8 cellular contexts compared by ENCODE assay signal in genomic region chr1:23751050-23751814, GRCh38. TPM values are rescaled to one million over a fixed set of nuclear protein-coding genes. Genes with fewer than 3 reads are reported as not detected.
DNase-seq lines count a peak whose midpoint lies in the region; ATAC-seq and TF ChIP-seq lines count a peak whose summit lies in the region.

No MANE protein-coding gene starts in this region.

- POLR2A ChIA-PET in CD4-positive, alpha-beta memory T cell (lab: Charles Lee; ENCODE audit: partially characterized antibody), result interaction anchor here (1.6 kb wide), 1 partner anchor 8 kb away, joined by 8 read pairs; the partner anchor contains the start of gene ELOA

- intact Hi-C loops in CD4-positive, alpha-beta memory T cell (cut with micrococcal nuclease), result no loop called here
- intact Hi-C loops in heart right ventricle (cut with DNase I), result no loop called here

- H3K9me3 ChIP-seq in CD4-positive, alpha-beta memory T cell (ENCODE audit: control insufficient read depth in 1 of 2, low read length in 2 of 2), result no peaks in the 10 kb centered on the region
- H3K9me3 ChIP-seq in heart right ventricle, result no peaks in the 10 kb centered on the region

- H3K27ac ChIP-seq in CD4-positive, alpha-beta memory T cell (ENCODE audit: low read depth, low read length), result no peak overlapping the region
- H3K27ac ChIP-seq in heart right ventricle, result no peak overlapping the region

- H3K36me3 Mint-ChIP-seq in CD4-positive, alpha-beta memory T cell, result peaks cover 46 to 81% of the 10 kb centered on the region in 2 donors

- ATAC-seq in heart right ventricle (peak in 4 of 8 donors; percentile 56 to 72 (median 62)), HG02642 (IDR thresholded peaks at IDR 0.05; ENCODE audit: poor library complexity, unreplicated experiment) (no peak), HG03469 (IDR thresholded peaks at IDR 0.05; ENCODE audit: unreplicated experiment) (no peak)

- peaks cover 21 to 37% (median 28%) of the 10 kb centered on the region in 4 donors for H3K4me1 Mint-ChIP-seq in CD4-positive, alpha-beta memory T cell

- H3K27me3 Mint-ChIP-seq in CD4-positive, alpha-beta memory T cell, result no peaks in the 10 kb centered on the region

- H3K4me3 ChIP-seq in CD4-positive, alpha-beta memory T cell (ENCODE audit: low read length in 2 of 2), result no peak overlapping the region
- no peak overlapping the region for H3K4me3 ChIP-seq in heart right ventricle

- peak overlapping the region in 1 of 8 donors; percentile 45 for H3K4me3 Mint-ChIP-seq in CD4-positive, alpha-beta memory T cell

- no peaks in the 10 kb centered on the region for H3K9me3 Mint-ChIP-seq in CD4-positive, alpha-beta memory T cell

- TF ChIP-seq CTCF in GM20000 (IDR thresholded peaks at IDR 0.05; ENCODE audit: extremely low read depth, missing control alignments) (peak; percentile 58), heart right ventricle (IDR thresholded peaks at IDR 0.05) (peak in 8 of 9 donors; percentile 39 to 67 (median 59))

- peaks cover 62% of the 10 kb centered on the region for H3K36me3 ChIP-seq in CD4-positive, alpha-beta memory T cell (ENCODE audit: insufficient read depth, low read length)
- peaks cover 0 to 90% (median 62%) of the 10 kb centered on the region in 9 donors for H3K36me3 ChIP-seq in heart right ventricle

- H3K4me1 ChIP-seq in CD4-positive, alpha-beta memory T cell (ENCODE audit: insufficient read depth, low read length), result peaks cover 23% of the 10 kb centered on the region
- peaks cover 4 to 48% (median 16%) of the 10 kb centered on the region in 9 donors for H3K4me1 ChIP-seq in heart right ventricle

- H3K27ac Mint-ChIP-seq in CD4-positive, alpha-beta memory T cell, result peak overlapping the region in 6 of 7 donors; percentile 35 to 68 (median 46)

- 52 to 53% methylated on average over 11 of the region's 11 CpGs for WGBS in heart right ventricle, 2 donors

- CTCF ChIA-PET in CD4-positive, alpha-beta memory T cell (lab: Charles Lee; ENCODE audit: partially characterized antibody), result no interaction called here

- peak in 3 of 5 donors; percentile 29 to 37 (median 35) for DNase-seq in CD4-positive, alpha-beta memory T cell
- DNase-seq in GM20000 (ENCODE audit: low spot score) (peak; percentile 79), NCI-H82 treated with DMSO at 0.1 percent for 48 hours (lab: John Stamatoyannopoulos, UW; ENCODE audit: unreplicated experiment) (peak; percentile 11), heart right ventricle (no peak)
- DNase-seq in activated T-helper 9 cell treated with anti-CD3 and anti-CD28 coated beads, Interleukin-2, amount 50 U/mL, for 16 hours (ENCODE audit: low read depth), result peak; percentile 6
- peak; percentile 22 to 42 (median 24) for DNase-seq in stimulated activated CD4-positive, alpha-beta T cell treated with anti-CD3 and anti-CD28 coated beads, Interleukin-12 subunit alpha, Interleukin-12 subunit beta, amount 100 ng/mL, for 48 hours (ENCODE audit: low read depth in 2 of 3, low spot score in 1 of 3)

- no peaks in the 10 kb centered on the region for H3K27me3 ChIP-seq in CD4-positive, alpha-beta memory T cell (ENCODE audit: insufficient read depth, low read length)
- no peaks in the 10 kb centered on the region for H3K27me3 ChIP-seq in heart right ventricle

RNA-seq across cellular contexts. Expression of gene ELOA, which starts 8.0 kb away (rescaled TPM):
- total RNA-seq in CD4-positive, alpha-beta memory T cell, result 10 to 100 TPM; 28.3 to 31.7 TPM
- polyA plus RNA-seq in CD4-positive, alpha-beta memory T cell, result 10 to 100 TPM; 17.1 to 32.4 TPM
- total RNA-seq in heart right ventricle, result 10 to 100 TPM; 28.3 to 39.0 (median 34.3) TPM
- polyA plus RNA-seq in heart right ventricle, result 10 to 100 TPM; 11.2 to 14.9 TPM

RNA-seq across cellular contexts. Expression of gene PITHD1, which starts 27.0 kb away (rescaled TPM):
- 10 to 100 TPM; 78.3 to 82.1 TPM for total RNA-seq in CD4-positive, alpha-beta memory T cell
- polyA plus RNA-seq in CD4-positive, alpha-beta memory T cell, result 10 to 100 TPM; 65.3 to 82.2 TPM
- 10 to 100 TPM; 37.6 to 52.8 (median 43.3) TPM for total RNA-seq in heart right ventricle
- polyA plus RNA-seq in heart right ventricle, result 10 to 100 TPM; 25.3 to 71.7 TPM

RNA-seq across cellular contexts. Expression of gene LYPLA2, which starts 39.7 kb away (rescaled TPM):
- total RNA-seq in CD4-positive, alpha-beta memory T cell, result 10 to 100 TPM; 52.6 to 55.8 TPM
- 100 to 1,000 TPM; 110 to 151 TPM for polyA plus RNA-seq in CD4-positive, alpha-beta memory T cell
- total RNA-seq in heart right ventricle, result 10 to 100 TPM; 22.0 to 31.9 (median 27.0) TPM
- polyA plus RNA-seq in heart right ventricle, result 10 to 100 TPM; 25.8 to 54.5 TPM

RNA-seq across cellular contexts. Expression of gene GALE, which starts 49.3 kb away (rescaled TPM):
- total RNA-seq in CD4-positive, alpha-beta memory T cell, result 10 to 100 TPM; 11.2 to 12.0 TPM
- 10 to 100 TPM; 13.8 to 15.9 TPM for polyA plus RNA-seq in CD4-positive, alpha-beta memory T cell
- total RNA-seq in heart right ventricle, result 10 to 100 TPM in 2 of 10 donors, 1 to 10 TPM in 8; 5.3 to 14.1 (median 7.9) TPM
- 10 to 100 TPM; 14.9 to 22.2 TPM for polyA plus RNA-seq in heart right ventricle

RNA-seq across cellular contexts. Expression of gene RPL11, which starts 59.6 kb away (rescaled TPM):
- 1,000 to 10,000 TPM; 1,919 to 2,088 TPM for total RNA-seq in CD4-positive, alpha-beta memory T cell
- 1,000 to 10,000 TPM; 1,255 to 1,467 TPM for polyA plus RNA-seq in CD4-positive, alpha-beta memory T cell
- total RNA-seq in heart right ventricle, result 100 to 1,000 TPM; 577 to 756 (median 612) TPM
- polyA plus RNA-seq in heart right ventricle, result 1,000 to 10,000 TPM; 1,463 to 2,166 TPM

Comparison
In these comparisons a context has a peak if more than half of its experiments do, and no peak if none do; other contexts are left out.
1. DNase-seq: peak in CD4-positive, alpha-beta memory T cell (3 of 5), GM20000 (single experiment), NCI-H82 treated with DMSO at 0.1 percent for 48 hours (single experiment), activated T-helper 9 cell treated with anti-CD3 and anti-CD28 coated beads, Interleukin-2, amount 50 U/mL, for 16 hours (single experiment) and stimulated activated CD4-positive, alpha-beta T cell treated with anti-CD3 and anti-CD28 coated beads, Interleukin-12 subunit alpha, Interleukin-12 subunit beta, amount 100 ng/mL, for 48 hours (3 of 3); none in heart right ventricle (0 of 2).